ENCODE assay signal across 25 cellular contexts in the genomic region with DNA sequence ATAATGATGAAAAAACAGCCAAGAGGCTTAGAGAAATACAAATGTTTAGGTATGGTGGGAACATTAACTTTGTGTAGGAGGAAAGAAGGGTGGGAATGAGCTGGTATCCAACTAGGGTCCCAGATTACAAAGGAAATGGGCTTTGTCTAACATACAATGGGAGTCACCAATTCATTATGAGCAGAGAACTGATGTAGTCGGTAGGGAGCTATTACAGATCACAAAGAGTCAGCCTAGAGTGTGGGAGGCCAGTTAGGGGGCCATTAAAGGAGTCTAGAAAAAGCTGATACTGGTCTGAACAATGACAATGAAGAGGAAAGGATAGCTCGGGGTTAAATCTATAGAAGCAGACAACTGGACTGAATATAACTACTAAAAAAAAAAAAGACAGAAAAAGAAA.
"Had no signal": no experiment of that assay in that cellular context is flagged by ENCODE, and none has a peak within 500 bp of the region (broad histone marks: within the 10 kb centered on the region; RNA-seq: fewer than 3 reads in every experiment).

No MANE protein-coding gene starts in this region.

- H3K4me3 ChIP-seq: colonic mucosa, esophagus squamous epithelium, left lung, ovary, right lobe of liver, suprapubic skin, transverse colon, vagina had no signal

- H3K9me3 Mint-ChIP-seq: dendritic cell treated with granulocyte-macrophage colony-stimulating factor and Interleukin-4, amounts not matched to agents 40 ng/mL and 50 ng/mL, for 4 days; naive thymus-derived CD4-positive, alpha-beta T cell; nephron; stimulated activated naive CD8-positive, alpha-beta T cell treated with anti-CD3 and anti-CD28 coated beads, Interleukin-15, amount 100 ng/mL, for 72 hours had no signal

- ATAC-seq: left cardiac atrium; left lung; naive thymus-derived CD4-positive, alpha-beta T cell; right lobe of liver; stimulated activated naive CD8-positive, alpha-beta T cell treated with anti-CD3 and anti-CD28 coated beads, Interleukin-15, amount 100 ng/mL, for 72 hours had no signal

- DNase-seq: colonic mucosa; effector CD8-positive, alpha-beta T cell; erythroblast; esophagus squamous epithelium; foreskin melanocyte; glutamatergic neuron; left cardiac atrium; left lung; mesenchymal stem cell; midbrain; naive thymus-derived CD4-positive, alpha-beta T cell; occipital lobe; ovary; posterior cingulate gyrus; right lobe of liver; small intestine; stimulated activated CD4-positive, alpha-beta T cell treated with anti-CD3 and anti-CD28 coated beads, Interleukin-15, amount 100 ng/mL, for 24 hours; stimulated activated CD4-positive, alpha-beta T cell treated with anti-CD3 and anti-CD28 coated beads, Interleukin-2, amount 100 ng/mL, for 48 hours; stimulated activated naive CD4-positive, alpha-beta T cell; stimulated activated naive CD8-positive, alpha-beta T cell treated with anti-CD3 and anti-CD28 coated beads, Interleukin-15, amount 100 ng/mL, for 72 hours; transverse colon had no signal

- H3K36me3 ChIP-seq: ovary, right lobe of liver, vagina had no signal

- H3K9me3 ChIP-seq: colonic mucosa, esophagus squamous epithelium, left lung, ovary, right lobe of liver, suprapubic skin, transverse colon, vagina had no signal

- H3K4me3 Mint-ChIP-seq: dendritic cell treated with granulocyte-macrophage colony-stimulating factor and Interleukin-4, amounts not matched to agents 40 ng/mL and 50 ng/mL, for 4 days; naive thymus-derived CD4-positive, alpha-beta T cell; nephron; stimulated activated naive CD8-positive, alpha-beta T cell treated with anti-CD3 and anti-CD28 coated beads, Interleukin-15, amount 100 ng/mL, for 72 hours had no signal

- H3K27ac ChIP-seq: colonic mucosa, esophagus squamous epithelium, left lung, ovary, right lobe of liver, suprapubic skin, transverse colon, vagina had no signal

- H3K27ac Mint-ChIP-seq: dendritic cell treated with granulocyte-macrophage colony-stimulating factor and Interleukin-4, amounts not matched to agents 40 ng/mL and 50 ng/mL, for 4 days; naive thymus-derived CD4-positive, alpha-beta T cell; nephron; stimulated activated naive CD8-positive, alpha-beta T cell treated with anti-CD3 and anti-CD28 coated beads, Interleukin-15, amount 100 ng/mL, for 72 hours had no signal

- H3K27me3 ChIP-seq: colonic mucosa, esophagus squamous epithelium, left lung, ovary, right lobe of liver, suprapubic skin, transverse colon, vagina had no signal

- H3K4me1 ChIP-seq: colonic mucosa, esophagus squamous epithelium, left lung, right lobe of liver, suprapubic skin, vagina had no signal

- H3K4me1 Mint-ChIP-seq: nephron; stimulated activated naive CD8-positive, alpha-beta T cell treated with anti-CD3 and anti-CD28 coated beads, Interleukin-15, amount 100 ng/mL, for 72 hours had no signal

- H3K27me3 Mint-ChIP-seq: dendritic cell treated with granulocyte-macrophage colony-stimulating factor and Interleukin-4, amounts not matched to agents 40 ng/mL and 50 ng/mL, for 4 days; naive thymus-derived CD4-positive, alpha-beta T cell; stimulated activated naive CD8-positive, alpha-beta T cell treated with anti-CD3 and anti-CD28 coated beads, Interleukin-15, amount 100 ng/mL, for 72 hours had no signal
